ENCODE assay signal across 1 cellular context in genomic region chr1:15111597-15111996, GRCh38.
TF ChIP-seq lines count a peak whose summit lies in the region.

No MANE protein-coding gene starts in this region.

TF ChIP-seq in GM12878, 131 proteins besides CTCF, POLR2A, EP300 and RAD21:
- no peak for TF ChIP-seq ZNF592 (IDR thresholded peaks at IDR 0.05)
- peak; percentile 88 for TF ChIP-seq ZBTB40 (IDR thresholded peaks at IDR 0.05; ENCODE audit: borderline replicate concordance)
